17 cellular contexts compared by ENCODE assay signal in the genomic region with DNA sequence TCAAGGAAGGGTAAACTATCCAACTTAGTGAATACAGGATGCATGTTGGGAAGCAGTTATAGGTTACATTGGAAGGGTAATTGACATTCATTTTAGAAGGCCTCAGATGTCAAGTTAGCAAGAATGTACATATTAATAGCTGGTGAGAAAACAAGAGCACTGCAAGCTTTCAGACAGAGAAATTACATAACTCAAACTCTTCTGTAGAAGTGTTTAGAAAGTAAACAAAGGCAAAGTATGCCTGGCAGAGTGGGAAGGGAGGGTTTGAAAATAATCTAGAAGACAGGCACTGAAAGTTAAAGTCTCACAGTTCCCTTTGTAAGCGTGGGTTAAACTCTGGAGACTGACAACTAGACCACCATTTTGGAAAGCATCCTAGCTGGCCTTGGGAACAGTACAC.
A peak's percentile ranks its signal among the peaks of the same experiment; 100 is the strongest.
DNase-seq lines count a peak whose midpoint lies in the region; ATAC-seq and TF ChIP-seq lines count a peak whose summit lies in the region.
"Had no signal": no experiment of that assay in that cellular context is flagged by ENCODE, and none has a peak within 500 bp of the region (broad histone marks: within the 10 kb centered on the region; RNA-seq: fewer than 3 reads in every experiment).

No MANE protein-coding gene starts in this region.

- H4K20me1 ChIP-seq in GM23338 (replicated peaks; ENCODE audit: insufficient read depth) (no peaks in the 10 kb centered on the region), neural progenitor cell (ENCODE audit: low read depth) (no peaks in the 10 kb centered on the region)
- H4K20me1 ChIP-seq: BLaER1 had no signal

- H3K27ac ChIP-seq in GM23338 (ENCODE audit: low read depth) (no peak overlapping the region), neural progenitor cell (no peak overlapping the region), tibial artery (peak overlapping the region; percentile 9 to 66)
- H3K27ac ChIP-seq: BLaER1 had no signal

- no peak for DNase-seq in GM23338 (ENCODE audit: low spot score)
- DNase-seq in chondrocyte (ENCODE audit: low spot score): no peak
- no peak for DNase-seq in neural progenitor cell (ENCODE audit: low spot score)
- DNase-seq in tibial artery: no peak
- no peak for DNase-seq in NAMALWA (ENCODE audit: low spot score)
- no peak for DNase-seq in T-helper 17 cell
- no peak for DNase-seq in NCI-H345 treated with DMSO at 0.1 percent for 48 hours (lab: John Stamatoyannopoulos, UW; ENCODE audit: unreplicated experiment)
- DNase-seq: 8988T; CD4-positive, alpha-beta memory T cell; DMS153; DMS79; GF-D8; GOT3; H9 had no signal

- no peaks in the 10 kb centered on the region; the same call in 2 of the 3 replicates for H3K9me3 Mint-ChIP-seq in GM23338
- H3K9me3 Mint-ChIP-seq in chondrocyte (ENCODE audit: low read depth): peaks cover 4% of the 10 kb centered on the region
- H3K9me3 Mint-ChIP-seq in neural progenitor cell: no peaks in the 10 kb centered on the region
- H3K9me3 Mint-ChIP-seq: H9 had no signal

- H3F3A ChIP-seq in GM23338 (replicated peaks; ENCODE audit: low read depth): no peaks in the 10 kb centered on the region
- H3F3A ChIP-seq in neural progenitor cell (ENCODE audit: low read depth): no peaks in the 10 kb centered on the region

- no peaks in the 10 kb centered on the region for H3K36me3 Mint-ChIP-seq in GM23338 (ENCODE audit: low read depth)
- H3K36me3 Mint-ChIP-seq in chondrocyte (ENCODE audit: low read depth): no peaks in the 10 kb centered on the region
- no peaks in the 10 kb centered on the region for H3K36me3 Mint-ChIP-seq in neural progenitor cell
- no peaks in the 10 kb centered on the region for H3K36me3 Mint-ChIP-seq in T-helper 17 cell (ENCODE audit: low read depth)
- H3K36me3 Mint-ChIP-seq: CD14-positive monocyte; CD4-positive, alpha-beta memory T cell had no signal

- H3K4me2 ChIP-seq in GM23338 (no peak overlapping the region), neural progenitor cell (no peak overlapping the region)
- H3K4me2 ChIP-seq: BLaER1 had no signal

- no peak for ATAC-seq in GM23338
- ATAC-seq in T-helper 17 cell: no peak
- ATAC-seq: HepG2 had no signal

- no peaks in the 10 kb centered on the region for H3K36me3 ChIP-seq in GM23338 (ENCODE audit: insufficient read depth)
- H3K36me3 ChIP-seq in neural progenitor cell: no peaks in the 10 kb centered on the region
- H3K36me3 ChIP-seq in tibial artery: no peaks in the 10 kb centered on the region
- H3K36me3 ChIP-seq: BLaER1 had no signal

- H3K27me3 Mint-ChIP-seq in GM23338 (ENCODE audit: insufficient read depth, low read depth, poor library complexity) (no peaks in the 10 kb centered on the region), chondrocyte (ENCODE audit: low read depth) (no peaks in the 10 kb centered on the region), neural progenitor cell (ENCODE audit: insufficient read depth, low read depth) (peaks cover 2% of the 10 kb centered on the region), T-helper 17 cell (peaks cover 9% of the 10 kb centered on the region)

- peaks cover 6% of the 10 kb centered on the region for H3K4me1 ChIP-seq in GM23338 (ENCODE audit: insufficient read depth)
- no peaks in the 10 kb centered on the region for H3K4me1 ChIP-seq in neural progenitor cell
- H3K4me1 ChIP-seq in tibial artery: peaks cover 0 to 31% (median 14%) of the 10 kb centered on the region in 4 donors

- H3K4me3 Mint-ChIP-seq in GM23338: no peak overlapping the region
- H3K4me3 Mint-ChIP-seq in chondrocyte (ENCODE audit: unreplicated experiment): no peak overlapping the region
- no peak overlapping the region for H3K4me3 Mint-ChIP-seq in neural progenitor cell
- H3K4me3 Mint-ChIP-seq in T-helper 17 cell: no peak overlapping the region
- H3K4me3 Mint-ChIP-seq: CD14-positive monocyte; CD4-positive, alpha-beta memory T cell; H9 had no signal

- intact Hi-C loops in tibial artery (cut with DNase I; ENCODE audit: low total_unique reads): no loop called here

- H3K9ac ChIP-seq in neural progenitor cell: no peak overlapping the region
- H3K9ac ChIP-seq: BLaER1 had no signal

- H3K4me1 Mint-ChIP-seq in GM23338 (peaks cover 7% of the 10 kb centered on the region; the same call in 2 of the 3 replicates), chondrocyte (ENCODE audit: low read depth) (peaks cover 38% of the 10 kb centered on the region), neural progenitor cell (no peaks in the 10 kb centered on the region), T-helper 17 cell (no peaks in the 10 kb centered on the region)
- H3K4me1 Mint-ChIP-seq: CD14-positive monocyte; CD4-positive, alpha-beta memory T cell had no signal

- H3K9me3 ChIP-seq in neural progenitor cell (ENCODE audit: low read depth) (no peaks in the 10 kb centered on the region), tibial artery (no peaks in the 10 kb centered on the region), T-helper 17 cell (ENCODE audit: control insufficient read depth, low read length, poor library complexity, severe bottlenecking) (no peaks in the 10 kb centered on the region)
- H3K9me3 ChIP-seq: BLaER1 had no signal

- H3K9me2 ChIP-seq in GM23338 (ENCODE audit: insufficient read depth): no peaks in the 10 kb centered on the region

- H3K27me3 ChIP-seq in GM23338 (ENCODE audit: insufficient read depth) (no peaks in the 10 kb centered on the region), neural progenitor cell (no peaks in the 10 kb centered on the region), tibial artery (no peaks in the 10 kb centered on the region)
- H3K27me3 ChIP-seq: BLaER1 had no signal

- H2AFZ ChIP-seq in GM23338 (peak overlapping the region; percentile 15; the same call in 1 of the 2 replicates), neural progenitor cell (replicated peaks) (peak overlapping the region; percentile 31)

- H3K79me2 ChIP-seq in GM23338 (replicated peaks; ENCODE audit: insufficient read depth) (no peaks in the 10 kb centered on the region), neural progenitor cell (ENCODE audit: low read depth) (no peaks in the 10 kb centered on the region)

- no peak overlapping the region for H3K4me3 ChIP-seq in GM23338
- H3K4me3 ChIP-seq in neural progenitor cell: no peak overlapping the region
- H3K4me3 ChIP-seq in tibial artery: no peak overlapping the region
- H3K4me3 ChIP-seq: BLaER1 had no signal

- no peak for TF ChIP-seq CTCF in GM23338 (conservative IDR thresholded peaks at IDR 0.05; ENCODE audit: low read depth in 2 of 2)
- TF ChIP-seq CTCF in chondrocyte (IDR thresholded peaks at IDR 0.05): no peak
- TF ChIP-seq CTCF in neural progenitor cell (IDR thresholded peaks at IDR 0.05): no peak
- TF ChIP-seq CTCF in tibial artery (IDR thresholded peaks at IDR 0.05): no peak

- no peak overlapping the region for H3K27ac Mint-ChIP-seq in GM23338
- peak overlapping the region; percentile 46 for H3K27ac Mint-ChIP-seq in chondrocyte (ENCODE audit: unreplicated experiment)
- no peak overlapping the region for H3K27ac Mint-ChIP-seq in neural progenitor cell
- H3K27ac Mint-ChIP-seq in T-helper 17 cell: no peak overlapping the region
- H3K27ac Mint-ChIP-seq: CD14-positive monocyte; CD4-positive, alpha-beta memory T cell; H9 had no signal

TF ChIP-seq in GM23338, 12 proteins besides CTCF, POLR2A, EP300 and RAD21 (continues in another document):
- TF ChIP-seq NANOG (IDR thresholded peaks at IDR 0.05; ENCODE audit: borderline replicate concordance) (no peak), ZNF114 (CRISPR knock-in tag; IDR thresholded peaks at IDR 0.05) (no peak), STAT1 (IDR thresholded peaks at IDR 0.05; ENCODE audit: unreplicated experiment) (no peak), POLR2AphosphoS5 (IDR thresholded peaks at IDR 0.05; ENCODE audit: low read depth) (no peak)

Comparison
In these comparisons a context has a peak if more than half of its experiments do, and no peak if none do; other contexts are left out.
1. H3K27ac ChIP-seq: peak in tibial artery (2 of 2); none in GM23338 (single experiment) and neural progenitor cell (single experiment).